In genomic region chr14:68795602-68796417, GRCh38 we compare ENCODE assay signal across 1 cellular context.
TF ChIP-seq lines count a peak whose summit lies in the region.

No MANE protein-coding gene starts in this region.

TF ChIP-seq in WTC11, 78 proteins besides CTCF, POLR2A, EP300 and RAD21 (continued from another document and continues in another):
- peak; percentile 73 for TF ChIP-seq FOXP4 (CRISPR knock-in tag; IDR thresholded peaks at IDR 0.05)
- TF ChIP-seq ATF3 (CRISPR knock-in tag; conservative IDR thresholded peaks at IDR 0.05) = no peak
- no peak for TF ChIP-seq CREB1 (CRISPR knock-in tag; IDR thresholded peaks at IDR 0.05)
- TF ChIP-seq ARID4B (CRISPR knock-in tag; IDR thresholded peaks at IDR 0.05; ENCODE audit: borderline replicate concordance) = no peak
- no peak; the same call in 1 of the 2 replicates for TF ChIP-seq TEAD1 (CRISPR knock-in tag; IDR thresholded peaks at IDR 0.05)
- TF ChIP-seq, protein P1, sequence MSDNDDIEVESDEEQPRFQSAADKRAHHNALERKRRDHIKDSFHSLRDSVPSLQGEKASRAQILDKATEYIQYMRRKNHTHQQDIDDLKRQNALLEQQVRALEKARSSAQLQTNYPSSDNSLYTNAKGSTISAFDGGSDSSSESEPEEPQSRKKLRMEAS (CRISPR knock-in tag; IDR thresholded peaks at IDR 0.05) = peak; percentile 77
- TF ChIP-seq NR3C1 (CRISPR knock-in tag; conservative IDR thresholded peaks at IDR 0.05; ENCODE audit: low read depth) = 0 out of 2 replicates have a peak, but pooled peaks have one; percentile 69
- TF ChIP-seq ZNF138 (CRISPR knock-in tag; conservative IDR thresholded peaks at IDR 0.05) = peak; percentile 85
- TF ChIP-seq JUN (CRISPR knock-in tag; IDR thresholded peaks at IDR 0.05) = no peak; the same call in 1 of the 2 replicates
- TF ChIP-seq NR2C2 (CRISPR knock-in tag; IDR thresholded peaks at IDR 0.05) = no peak
- no peak for TF ChIP-seq ZMAT4 (CRISPR knock-in tag; IDR thresholded peaks at IDR 0.05)
- peak; percentile 62; the same call in 1 of the 2 replicates for TF ChIP-seq ZBTB21 (CRISPR knock-in tag; IDR thresholded peaks at IDR 0.05; ENCODE audit: borderline replicate concordance)
- TF ChIP-seq USF2 (CRISPR knock-in tag; IDR thresholded peaks at IDR 0.05) = peak; percentile 35; the same call in 1 of the 2 replicates
- no peak for TF ChIP-seq ZNF121 (CRISPR knock-in tag; IDR thresholded peaks at IDR 0.05)
- 0 out of 2 replicates have a peak, but pooled peaks have one; percentile 19 for TF ChIP-seq ZNF263 (CRISPR knock-in tag; IDR thresholded peaks at IDR 0.05; ENCODE audit: low read depth)
- peak; percentile 85 for TF ChIP-seq HMGXB4 (CRISPR knock-in tag; IDR thresholded peaks at IDR 0.05)
- TF ChIP-seq MYBL2 (CRISPR knock-in tag; IDR thresholded peaks at IDR 0.05) = no peak
- TF ChIP-seq NFE2L1 (CRISPR knock-in tag; IDR thresholded peaks at IDR 0.05) = no peak
- 0 out of 2 replicates have a peak, but pooled peaks have one; percentile 31 for TF ChIP-seq SMAD4 (CRISPR knock-in tag; IDR thresholded peaks at IDR 0.05)
- TF ChIP-seq, protein P2, sequence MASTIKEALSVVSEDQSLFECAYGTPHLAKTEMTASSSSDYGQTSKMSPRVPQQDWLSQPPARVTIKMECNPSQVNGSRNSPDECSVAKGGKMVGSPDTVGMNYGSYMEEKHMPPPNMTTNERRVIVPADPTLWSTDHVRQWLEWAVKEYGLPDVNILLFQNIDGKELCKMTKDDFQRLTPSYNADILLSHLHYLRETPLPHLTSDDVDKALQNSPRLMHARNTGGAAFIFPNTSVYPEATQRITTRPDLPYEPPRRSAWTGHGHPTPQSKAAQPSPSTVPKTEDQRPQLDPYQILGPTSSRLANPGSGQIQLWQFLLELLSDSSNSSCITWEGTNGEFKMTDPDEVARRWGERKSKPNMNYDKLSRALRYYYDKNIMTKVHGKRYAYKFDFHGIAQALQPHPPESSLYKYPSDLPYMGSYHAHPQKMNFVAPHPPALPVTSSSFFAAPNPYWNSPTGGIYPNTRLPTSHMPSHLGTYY (CRISPR knock-in tag; IDR thresholded peaks at IDR 0.05) = peak; percentile 48; the same call in 1 of the 2 replicates
- TF ChIP-seq, protein P3, sequence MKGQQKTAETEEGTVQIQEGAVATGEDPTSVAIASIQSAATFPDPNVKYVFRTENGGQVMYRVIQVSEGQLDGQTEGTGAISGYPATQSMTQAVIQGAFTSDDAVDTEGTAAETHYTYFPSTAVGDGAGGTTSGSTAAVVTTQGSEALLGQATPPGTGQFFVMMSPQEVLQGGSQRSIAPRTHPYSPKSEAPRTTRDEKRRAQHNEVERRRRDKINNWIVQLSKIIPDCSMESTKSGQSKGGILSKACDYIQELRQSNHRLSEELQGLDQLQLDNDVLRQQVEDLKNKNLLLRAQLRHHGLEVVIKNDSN (CRISPR knock-in tag; IDR thresholded peaks at IDR 0.05) = peak; percentile 45; the same call in 1 of the 2 replicates
- TF ChIP-seq GTF2I (CRISPR knock-in tag; conservative IDR thresholded peaks at IDR 0.05) = no peak
- TF ChIP-seq NFATC4 (CRISPR knock-in tag; IDR thresholded peaks at IDR 0.05) = 0 out of 2 replicates have a peak, but pooled peaks have one; percentile 41
- no peak for TF ChIP-seq SOX15 (CRISPR knock-in tag; IDR thresholded peaks at IDR 0.05)
- no peak; the same call in 1 of the 2 replicates for TF ChIP-seq ETV6 (CRISPR knock-in tag; IDR thresholded peaks at IDR 0.05)
- TF ChIP-seq, protein P4, sequence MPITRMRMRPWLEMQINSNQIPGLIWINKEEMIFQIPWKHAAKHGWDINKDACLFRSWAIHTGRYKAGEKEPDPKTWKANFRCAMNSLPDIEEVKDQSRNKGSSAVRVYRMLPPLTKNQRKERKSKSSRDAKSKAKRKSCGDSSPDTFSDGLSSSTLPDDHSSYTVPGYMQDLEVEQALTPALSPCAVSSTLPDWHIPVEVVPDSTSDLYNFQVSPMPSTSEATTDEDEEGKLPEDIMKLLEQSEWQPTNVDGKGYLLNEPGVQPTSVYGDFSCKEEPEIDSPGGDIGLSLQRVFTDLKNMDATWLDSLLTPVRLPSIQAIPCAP (CRISPR knock-in tag; IDR thresholded peaks at IDR 0.05) = no peak
- TF ChIP-seq FOXK1 (CRISPR knock-in tag; IDR thresholded peaks at IDR 0.05) = peak; percentile 11; the same call in 1 of the 2 replicates
- TF ChIP-seq ZNF281 (CRISPR knock-in tag; IDR thresholded peaks at IDR 0.05) = 0 out of 2 replicates have a peak, but pooled peaks have one; percentile 5
- TF ChIP-seq AR (CRISPR knock-in tag; IDR thresholded peaks at IDR 0.05) = 0 out of 2 replicates have a peak, but pooled peaks have one; percentile 65
- no peak for TF ChIP-seq SMAD3 (CRISPR knock-in tag; IDR thresholded peaks at IDR 0.05; ENCODE audit: borderline replicate concordance)
- TF ChIP-seq, protein P5, sequence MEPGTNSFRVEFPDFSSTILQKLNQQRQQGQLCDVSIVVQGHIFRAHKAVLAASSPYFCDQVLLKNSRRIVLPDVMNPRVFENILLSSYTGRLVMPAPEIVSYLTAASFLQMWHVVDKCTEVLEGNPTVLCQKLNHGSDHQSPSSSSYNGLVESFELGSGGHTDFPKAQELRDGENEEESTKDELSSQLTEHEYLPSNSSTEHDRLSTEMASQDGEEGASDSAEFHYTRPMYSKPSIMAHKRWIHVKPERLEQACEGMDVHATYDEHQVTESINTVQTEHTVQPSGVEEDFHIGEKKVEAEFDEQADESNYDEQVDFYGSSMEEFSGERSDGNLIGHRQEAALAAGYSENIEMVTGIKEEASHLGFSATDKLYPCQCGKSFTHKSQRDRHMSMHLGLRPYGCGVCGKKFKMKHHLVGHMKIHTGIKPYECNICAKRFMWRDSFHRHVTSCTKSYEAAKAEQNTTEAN (CRISPR knock-in tag; IDR thresholded peaks at IDR 0.05) = peak; percentile 9; the same call in 1 of the 2 replicates
- TF ChIP-seq FOXP1 (CRISPR knock-in tag; IDR thresholded peaks at IDR 0.05; ENCODE audit: borderline replicate concordance) = peak; percentile 82
- TF ChIP-seq ZNF671 (CRISPR knock-in tag; IDR thresholded peaks at IDR 0.05) = no peak
- 0 out of 2 replicates have a peak, but pooled peaks have one; percentile 56 for TF ChIP-seq PRRX2 (CRISPR knock-in tag; IDR thresholded peaks at IDR 0.05)
